9 cellular contexts compared by ENCODE assay signal in genomic region chr10:32958992-32959703, GRCh38. TPM values are rescaled to one million over a fixed set of nuclear protein-coding genes. Genes with fewer than 3 reads are reported as not detected.
A peak's percentile ranks its signal among the peaks of the same experiment; 100 is the strongest.
DNase-seq lines count a peak whose midpoint lies in the region; ATAC-seq and TF ChIP-seq lines count a peak whose summit lies in the region.
"Had no signal": no experiment of that assay in that cellular context is flagged by ENCODE, and none has a peak within 500 bp of the region (broad histone marks: within the 10 kb centered on the region; RNA-seq: fewer than 3 reads in every experiment).

No MANE protein-coding gene starts in this region.

- 17% methylated on average over 8 of the region's 8 CpGs for WGBS in right cardiac atrium

- no peaks in the 10 kb centered on the region for H3K9me3 Mint-ChIP-seq in activated CD4-positive, alpha-beta memory T cell treated with anti-CD3 and anti-CD28 coated beads, Interleukin-2, amount 10 ng/mL, durations not matched to agents 7 days and 5 days

- peak overlapping the region; percentile 82 for H3K4me3 Mint-ChIP-seq in activated CD4-positive, alpha-beta memory T cell treated with anti-CD3 and anti-CD28 coated beads, Interleukin-2, amount 10 ng/mL, durations not matched to agents 7 days and 5 days

- peaks cover 13% of the 10 kb centered on the region for H3K36me3 Mint-ChIP-seq in activated CD4-positive, alpha-beta memory T cell treated with anti-CD3 and anti-CD28 coated beads, Interleukin-2, amount 10 ng/mL, durations not matched to agents 7 days and 5 days (ENCODE audit: low read depth)

- H3K27me3 Mint-ChIP-seq in activated CD4-positive, alpha-beta memory T cell treated with anti-CD3 and anti-CD28 coated beads, Interleukin-2, amount 10 ng/mL, durations not matched to agents 7 days and 5 days: no peaks in the 10 kb centered on the region

- DNase-seq in cardiac muscle cell (ENCODE audit: low read depth in 1 of 2, low spot score in 1 of 2): no peak
- no peak for DNase-seq in left ventricle myocardium superior
- peak; percentile 25 for DNase-seq in activated CD4-positive, alpha-beta memory T cell treated with anti-CD3 and anti-CD28 coated beads, Interleukin-2, amount 10 ng/mL, durations not matched to agents 7 days and 5 days
- no peak for DNase-seq in right cardiac atrium
- DNase-seq in stimulated activated CD8-positive, alpha-beta memory T cell treated with anti-CD3 and anti-CD28 coated beads, Interleukin-4, amount 100 ng/mL, for 48 hours: peak; percentile 48
- DNase-seq in DMS153 treated with DMSO at 0.1 percent for 48 hours (lab: John Stamatoyannopoulos, UW; ENCODE audit: unreplicated experiment): no peak
- no peak for DNase-seq in COLO829 (ENCODE audit: low spot score)

- peaks cover 38% of the 10 kb centered on the region for H3K4me1 Mint-ChIP-seq in activated CD4-positive, alpha-beta memory T cell treated with anti-CD3 and anti-CD28 coated beads, Interleukin-2, amount 10 ng/mL, durations not matched to agents 7 days and 5 days

- CTCF ChIA-PET in activated CD4-positive, alpha-beta memory T cell treated with anti-CD3 and anti-CD28 coated beads, Interleukin-2, amount 10 ng/mL, durations not matched to agents 7 days and 5 days (lab: Charles Lee): interaction anchor here (0.7 to 1.1 kb wide), 3 partner anchors 11 to 50 kb away, joined by 3 to 5 read pairs (median 3); no protein-coding TSS in a partner anchor

- no peaks in the 10 kb centered on the region for H3K36me3 ChIP-seq in cardiac muscle cell
- H3K36me3 ChIP-seq: neutrophil had no signal

- H3K27ac ChIP-seq in cardiac muscle cell: peak overlapping the region; percentile 99
- H3K27ac ChIP-seq in right cardiac atrium (ENCODE audit: low read length): peak overlapping the region; percentile 95

- H3K4me1 ChIP-seq in cardiac muscle cell (ENCODE audit: low read depth) (peaks cover 49% of the 10 kb centered on the region), right cardiac atrium (ENCODE audit: control insufficient read depth, insufficient read depth, low read length) (peaks cover 4% of the 10 kb centered on the region)

- H3K9me3 ChIP-seq in cardiac muscle cell (ENCODE audit: low read depth) (no peaks in the 10 kb centered on the region), right cardiac atrium (ENCODE audit: control insufficient read depth, low read length) (no peaks in the 10 kb centered on the region)
- H3K9me3 ChIP-seq: neutrophil had no signal

- TF ChIP-seq CTCF in cardiac muscle cell (IDR thresholded peaks at IDR 0.05; ENCODE audit: low read depth, low read length): no peak

- intact Hi-C loops in left ventricle myocardium superior (cut with micrococcal nuclease): loop anchor here (10.0 kb wide), 1 partner anchor 46 kb away; no protein-coding TSS in a partner anchor
- intact Hi-C loops in right cardiac atrium (cut with DNase I): loop anchor here in 1 of 4 donors (2.0 kb wide), 1 partner anchor 22 kb away; no protein-coding TSS in a partner anchor

- H3K27ac Mint-ChIP-seq in activated CD4-positive, alpha-beta memory T cell treated with anti-CD3 and anti-CD28 coated beads, Interleukin-2, amount 10 ng/mL, durations not matched to agents 7 days and 5 days: peak overlapping the region; percentile 82

- H3K4me3 ChIP-seq in cardiac muscle cell: peak overlapping the region; percentile 95
- H3K4me3 ChIP-seq in right cardiac atrium (ENCODE audit: low read length): peak overlapping the region; percentile 47

- ATAC-seq in left ventricle myocardium superior (no peak), HG03045 (IDR thresholded peaks at IDR 0.05; ENCODE audit: unreplicated experiment) (peak; percentile 31), right cardiac atrium (no peak)

- POLR2A ChIA-PET in activated CD4-positive, alpha-beta memory T cell treated with anti-CD3 and anti-CD28 coated beads, Interleukin-2, amount 10 ng/mL, durations not matched to agents 7 days and 5 days (lab: Charles Lee): interaction anchor here (0.6 to 9.1 kb wide), 10 partner anchors 13 to 514 kb away, joined by 3 to 100 read pairs (median 3); no protein-coding TSS in a partner anchor

- H3K27me3 ChIP-seq in cardiac muscle cell (no peaks in the 10 kb centered on the region), right cardiac atrium (ENCODE audit: control insufficient read depth, insufficient read depth) (no peaks in the 10 kb centered on the region)

RNA-seq across cellular contexts. Expression of gene ITGB1, which starts 1.1 kb away (rescaled TPM):
- total RNA-seq in cardiac muscle cell (490 and 576 TPM in 2 replicates), left ventricle myocardium superior (551 TPM), right cardiac atrium (100 to 1,000 TPM; 453 to 583 (median 494) TPM)
- polyA plus RNA-seq in cardiac muscle cell (321 and 326 TPM in 2 replicates), right cardiac atrium (259 TPM)
- total RNA-seq in activated CD4-positive, alpha-beta memory T cell treated with anti-CD3 and anti-CD28 coated beads, Interleukin-2, amount 10 ng/mL, durations not matched to agents 7 days and 5 days: 100 to 1,000 TPM; 233 to 242 TPM

Comparison
In these comparisons a context has a peak if more than half of its experiments do, and no peak if none do; other contexts are left out.
1. DNase-seq: peak in activated CD4-positive, alpha-beta memory T cell treated with anti-CD3 and anti-CD28 coated beads, Interleukin-2, amount 10 ng/mL, durations not matched to agents 7 days and 5 days (single experiment) and stimulated activated CD8-positive, alpha-beta memory T cell treated with anti-CD3 and anti-CD28 coated beads, Interleukin-4, amount 100 ng/mL, for 48 hours (single experiment); none in cardiac muscle cell (0 of 2), left ventricle myocardium superior (single experiment), right cardiac atrium (0 of 3), DMS153 treated with DMSO at 0.1 percent for 48 hours (single experiment) and COLO829 (single experiment).